In the genomic region with DNA sequence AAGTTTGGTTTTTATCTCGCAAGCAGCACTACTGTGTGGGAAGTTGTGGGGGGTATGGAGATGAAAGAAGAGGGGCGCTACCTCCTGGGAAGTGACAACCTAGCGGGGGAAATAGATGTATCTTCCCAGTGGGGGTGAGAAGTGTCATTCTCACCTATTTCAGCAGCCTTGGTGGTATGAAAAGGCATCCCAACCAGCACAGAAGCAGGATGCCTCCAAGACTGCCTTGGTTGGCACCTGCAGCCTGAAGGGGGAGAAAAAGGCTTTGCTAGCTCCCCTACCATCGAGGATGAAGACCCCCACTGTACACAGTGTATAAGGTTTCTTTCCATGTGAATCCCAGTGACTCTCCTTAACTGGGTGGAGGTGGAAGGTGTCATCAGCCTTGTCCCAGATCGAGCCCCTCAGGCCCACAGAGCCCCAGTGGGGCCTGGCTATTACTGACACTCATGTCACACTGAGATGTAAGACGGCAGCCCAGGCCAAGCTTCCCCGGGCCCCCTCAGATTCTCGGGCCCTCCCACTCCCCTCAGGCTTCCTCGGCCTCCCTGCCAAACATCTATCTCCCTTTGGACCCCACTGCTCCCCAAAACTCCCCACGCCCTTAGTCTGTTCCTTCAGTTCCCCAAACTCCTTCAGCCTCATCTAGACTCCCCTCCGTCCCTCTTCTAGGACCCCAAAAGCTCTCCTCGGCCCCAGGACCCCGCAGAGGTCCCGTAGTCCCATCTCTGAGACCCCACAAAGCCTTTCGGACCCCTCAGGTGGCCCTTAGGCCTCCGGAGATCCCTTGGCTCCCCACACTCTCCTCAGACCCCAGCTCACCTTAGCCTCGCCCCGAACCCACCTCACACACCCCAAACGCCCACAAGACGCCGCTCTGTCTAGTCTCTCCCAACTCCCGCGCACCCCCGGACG, we compare ENCODE assay signal across 8 cellular contexts. TPM values are rescaled to one million over a fixed set of nuclear protein-coding genes. Genes with fewer than 3 reads are reported as not detected.
DNase-seq lines count a peak whose midpoint lies in the region; ATAC-seq, FAIRE-seq and TF ChIP-seq lines count a peak whose summit lies in the region.

No MANE protein-coding gene starts in this region.

- BruUV-seq in endothelial cell of umbilical vein (replicated peaks; lab: Mats Ljungman, UMichigan) = TSS peak; percentile 16

- TF ChIP-seq RAD21 in neural cell (conservative IDR thresholded peaks at IDR 0.05) = no peak

- H3K9me3 ChIP-seq in T-helper 17 cell (ENCODE audit: control insufficient read depth, low read length, poor library complexity, severe bottlenecking) (no peaks in the 10 kb centered on the region), endothelial cell of umbilical vein (replicated peaks; ENCODE audit: control insufficient read depth, insufficient read depth, low read length) (no peaks in the 10 kb centered on the region), neural cell (ENCODE audit: low read length) (no peaks in the 10 kb centered on the region)

- peak in 2 of 3 experiments; percentile 40 to 49 for DNase-seq in NCI-H1417 (lab: John Stamatoyannopoulos, UW)
- DNase-seq in NCI-H1417 treated with DMSO at 0.1 percent for 48 hours (lab: John Stamatoyannopoulos, UW) = no peak
- no peak for DNase-seq in T-helper 17 cell
- DNase-seq in endothelial cell of umbilical vein (ENCODE audit: low read depth, low spot score) = no peak

- FAIRE-seq in endothelial cell of umbilical vein (lab: Jason Lieb, UNC) = no peak

- TF ChIP-seq EP300 in neural cell (conservative IDR thresholded peaks at IDR 0.05; ENCODE audit: poor library complexity, severe bottlenecking) = no peak

- POLR2A ChIA-PET in endothelial cell of umbilical vein (lab: Charles Lee) = interaction anchor here (0.8 kb wide), 1 partner anchor 21 kb away, joined by 5 read pairs; no protein-coding TSS in a partner anchor

- peaks cover 18% of the 10 kb centered on the region for H3K4me1 ChIP-seq in endothelial cell of umbilical vein (ENCODE audit: control insufficient read depth, extremely low read depth, insufficient read depth, low read length)

- no peak for TF ChIP-seq POLR2A in endothelial cell of umbilical vein (IDR thresholded peaks at IDR 0.05; ENCODE audit: low read depth, low read length)

- peak overlapping the region; percentile 98 for H3K4me3 Mint-ChIP-seq in T-helper 17 cell

- H3F3A ChIP-seq in neural cell (ENCODE audit: insufficient read depth, low read length, poor library complexity, severe bottlenecking) = no peaks in the 10 kb centered on the region

- H3K4me3 ChIP-seq in endothelial cell of umbilical vein (replicated peaks in 1 of 3; ENCODE audit: insufficient read depth in 1 of 3, low read depth in 1 of 3, low read length in 3 of 3) (peak overlapping the region; percentile 73 to 90 (median 87)), neural cell (ENCODE audit: low read length) (peak overlapping the region; percentile 74)

- peak overlapping the region; percentile 76 for H3K4me2 ChIP-seq in endothelial cell of umbilical vein (ENCODE audit: insufficient read depth, low read length)
- H3K4me2 ChIP-seq in neural cell (ENCODE audit: low read length) = peak overlapping the region; percentile 88

- intact Hi-C loops in endothelial cell of umbilical vein (cut with micrococcal nuclease) = loop anchor here (1.0 to 5.0 kb wide), 2 partner anchors 20 to 35 kb away; partner anchors contain the start of gene DNMT3B

- H3K4me1 Mint-ChIP-seq in T-helper 17 cell = peaks cover 23% of the 10 kb centered on the region

- H3K27me3 ChIP-seq in endothelial cell of umbilical vein (ENCODE audit: control insufficient read depth in 2 of 2, insufficient read depth in 2 of 2, low read length in 2 of 2) (no peaks in the 10 kb centered on the region), neural cell (ENCODE audit: insufficient read depth, low read depth, low read length) (no peaks in the 10 kb centered on the region)

- peak overlapping the region; percentile 100 for H2AFZ ChIP-seq in endothelial cell of umbilical vein (ENCODE audit: low read depth, low read length)
- H2AFZ ChIP-seq in neural cell (ENCODE audit: low read depth, low read length) = peak overlapping the region; percentile 57

- no peaks in the 10 kb centered on the region for H3K9me1 ChIP-seq in endothelial cell of umbilical vein (replicated peaks; ENCODE audit: control insufficient read depth, extremely low read depth, insufficient read depth, low read length)

- dilution Hi-C loops in endothelial cell of umbilical vein (cut with MboI; ENCODE audit: extremely low pct_ligation_motif_present, low sequenced_read_pairs) = no loop called here

- CTCF ChIA-PET in endothelial cell of umbilical vein (lab: Charles Lee) = interaction anchor here (1.5 to 3.0 kb wide), 3 partner anchors 20 to 35 kb away, joined by 7 to 22 read pairs (median 9); partner anchors contain the start of gene DNMT3B

- ATAC-seq in T-helper 17 cell = no peak
- no peak for ATAC-seq in GM19023 (IDR thresholded peaks at IDR 0.05; ENCODE audit: unreplicated experiment)
- ATAC-seq in GM19463 (IDR thresholded peaks at IDR 0.05; ENCODE audit: unreplicated experiment) = no peak
- no peak for ATAC-seq in GM19455 (IDR thresholded peaks at IDR 0.05; ENCODE audit: unreplicated experiment)

- no peaks in the 10 kb centered on the region for H3K36me3 Mint-ChIP-seq in T-helper 17 cell (ENCODE audit: low read depth)

- no peaks in the 10 kb centered on the region for H3K27me3 Mint-ChIP-seq in T-helper 17 cell

- H3K79me2 ChIP-seq in endothelial cell of umbilical vein (ENCODE audit: control insufficient read depth, insufficient read depth, low read length) = peaks cover 29% of the 10 kb centered on the region
- peaks cover 8% of the 10 kb centered on the region for H3K79me2 ChIP-seq in neural cell (replicated peaks; ENCODE audit: insufficient read depth, low read length)

- TF ChIP-seq CTCF in endothelial cell of umbilical vein (IDR thresholded peaks at IDR 0.05; ENCODE audit: extremely low read depth in 1 of 2, insufficient read depth in 1 of 2, low read depth in 1 of 2, low read length in 2 of 2) (no peak), neural cell (IDR thresholded peaks at IDR 0.05; ENCODE audit: poor library complexity, severe bottlenecking) (no peak)

- H3K36me3 ChIP-seq in endothelial cell of umbilical vein (ENCODE audit: control insufficient read depth in 2 of 2, extremely low read depth in 1 of 2, insufficient read depth in 2 of 2, low read length in 2 of 2) (no peaks in the 10 kb centered on the region), neural cell (ENCODE audit: insufficient read depth, low read length) (no peaks in the 10 kb centered on the region)

- H3K9ac ChIP-seq in endothelial cell of umbilical vein (replicated peaks; ENCODE audit: extremely low read depth, insufficient read depth, low read length) (peak overlapping the region; percentile 83), neural cell (ENCODE audit: low read length) (peak overlapping the region; percentile 81)

- no peaks in the 10 kb centered on the region for H3K9me2 ChIP-seq in neural cell (ENCODE audit: insufficient read depth, low read length)

- peak overlapping the region; percentile 97 for H3K27ac Mint-ChIP-seq in T-helper 17 cell

- H3K27ac ChIP-seq in endothelial cell of umbilical vein (ENCODE audit: insufficient read depth, low read depth, low read length) = peak overlapping the region; percentile 81
- H3K27ac ChIP-seq in neural cell (ENCODE audit: low read length) = peak overlapping the region; percentile 76

- H4K20me1 ChIP-seq in endothelial cell of umbilical vein (replicated peaks; ENCODE audit: control insufficient read depth, extremely low read depth, insufficient read depth, low read length) = no peaks in the 10 kb centered on the region
- no peaks in the 10 kb centered on the region for H4K20me1 ChIP-seq in neural cell (ENCODE audit: insufficient read depth)

TF ChIP-seq in endothelial cell of umbilical vein, 7 proteins besides CTCF, POLR2A, EP300 and RAD21 (continues in another document):
- no peak for TF ChIP-seq MYC (IDR thresholded peaks at IDR 0.05; ENCODE audit: low read depth, low read length)
- TF ChIP-seq, protein P1, sequence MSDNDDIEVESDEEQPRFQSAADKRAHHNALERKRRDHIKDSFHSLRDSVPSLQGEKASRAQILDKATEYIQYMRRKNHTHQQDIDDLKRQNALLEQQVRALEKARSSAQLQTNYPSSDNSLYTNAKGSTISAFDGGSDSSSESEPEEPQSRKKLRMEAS (IDR thresholded peaks at IDR 0.05; ENCODE audit: insufficient read depth, insufficient read length) = no peak
- no peak for TF ChIP-seq FOS (IDR thresholded peaks at IDR 0.05; ENCODE audit: borderline replicate concordance, insufficient read depth, low read length)

TF ChIP-seq in neural cell, 6 proteins besides CTCF, POLR2A, EP300 and RAD21 (continues in another document):
- TF ChIP-seq SMC3 (conservative IDR thresholded peaks at IDR 0.05; ENCODE audit: poor library complexity) = no peak

RNA-seq across cellular contexts. Expression of gene COMMD7, which starts 0.7 kb away (rescaled TPM):
- total RNA-seq in T-helper 17 cell = 10 to 100 TPM; 33.9 to 47.5 TPM
- total RNA-seq in endothelial cell of umbilical vein = 55.9 and 58.8 TPM in 2 replicates
- polyA plus RNA-seq in endothelial cell of umbilical vein = 72.9 and 76.0 TPM in 2 replicates
- 85.7 and 89.0 TPM in 2 replicates for polyA plus RNA-seq in endothelial cell of umbilical vein (2011; cell fraction: cytosol; rRNA removed)
- polyA plus RNA-seq in endothelial cell of umbilical vein (2011; cell fraction: nucleus; rRNA removed) = 58.7 and 60.3 TPM in 2 replicates
- polyA plus RNA-seq in endothelial cell of umbilical vein (2012) = 78.0 and 85.7 TPM in 2 replicates
- polyA minus RNA-seq in endothelial cell of umbilical vein = 31.7 and 33.4 TPM in 2 replicates
- 26.8 TPM for polyA minus RNA-seq in endothelial cell of umbilical vein (2011; cell fraction: cytosol; rRNA and poly(A)+ RNA removed)
- polyA minus RNA-seq in endothelial cell of umbilical vein (2011; cell fraction: nucleus; rRNA and poly(A)+ RNA removed) = 12.2 and 14.3 TPM in 2 replicates
- polyA plus RNA-seq in neural cell = 35.6 and 49.7 TPM in 2 replicates
- 22.4 and 27.6 TPM in 2 replicates for polyA minus RNA-seq in neural cell

RNA-seq across cellular contexts. Expression of gene DNMT3B, which starts 19.6 kb away (rescaled TPM):
- total RNA-seq in T-helper 17 cell (under 1 TPM; 0.30 to 0.34 TPM), endothelial cell of umbilical vein (6.8 TPM in 2 replicates)
- polyA plus RNA-seq in endothelial cell of umbilical vein (3.2 and 3.6 TPM in 2 replicates), neural cell (8.7 and 9.0 TPM in 2 replicates)
- 3.0 and 3.2 TPM in 2 replicates for polyA plus RNA-seq in endothelial cell of umbilical vein (2011; cell fraction: cytosol; rRNA removed)
- 11.3 and 11.9 TPM in 2 replicates for polyA plus RNA-seq in endothelial cell of umbilical vein (2011; cell fraction: nucleus; rRNA removed)
- 4.4 and 4.7 TPM in 2 replicates for polyA plus RNA-seq in endothelial cell of umbilical vein (2012)
- polyA minus RNA-seq in endothelial cell of umbilical vein (3.4 TPM in 2 replicates), neural cell (8.9 and 9.0 TPM in 2 replicates)
- 3.8 TPM for polyA minus RNA-seq in endothelial cell of umbilical vein (2011; cell fraction: cytosol; rRNA and poly(A)+ RNA removed)
- polyA minus RNA-seq in endothelial cell of umbilical vein (2011; cell fraction: nucleus; rRNA and poly(A)+ RNA removed) = 2.9 and 3.7 TPM in 2 replicates

Comparison
In these comparisons a context has a peak if more than half of its experiments do, and no peak if none do; other contexts are left out.
1. DNase-seq: peak in NCI-H1417 (2 of 3); none in NCI-H1417 treated with DMSO at 0.1 percent for 48 hours (single experiment), T-helper 17 cell (0 of 3) and endothelial cell of umbilical vein (single experiment).